In the genomic region with DNA sequence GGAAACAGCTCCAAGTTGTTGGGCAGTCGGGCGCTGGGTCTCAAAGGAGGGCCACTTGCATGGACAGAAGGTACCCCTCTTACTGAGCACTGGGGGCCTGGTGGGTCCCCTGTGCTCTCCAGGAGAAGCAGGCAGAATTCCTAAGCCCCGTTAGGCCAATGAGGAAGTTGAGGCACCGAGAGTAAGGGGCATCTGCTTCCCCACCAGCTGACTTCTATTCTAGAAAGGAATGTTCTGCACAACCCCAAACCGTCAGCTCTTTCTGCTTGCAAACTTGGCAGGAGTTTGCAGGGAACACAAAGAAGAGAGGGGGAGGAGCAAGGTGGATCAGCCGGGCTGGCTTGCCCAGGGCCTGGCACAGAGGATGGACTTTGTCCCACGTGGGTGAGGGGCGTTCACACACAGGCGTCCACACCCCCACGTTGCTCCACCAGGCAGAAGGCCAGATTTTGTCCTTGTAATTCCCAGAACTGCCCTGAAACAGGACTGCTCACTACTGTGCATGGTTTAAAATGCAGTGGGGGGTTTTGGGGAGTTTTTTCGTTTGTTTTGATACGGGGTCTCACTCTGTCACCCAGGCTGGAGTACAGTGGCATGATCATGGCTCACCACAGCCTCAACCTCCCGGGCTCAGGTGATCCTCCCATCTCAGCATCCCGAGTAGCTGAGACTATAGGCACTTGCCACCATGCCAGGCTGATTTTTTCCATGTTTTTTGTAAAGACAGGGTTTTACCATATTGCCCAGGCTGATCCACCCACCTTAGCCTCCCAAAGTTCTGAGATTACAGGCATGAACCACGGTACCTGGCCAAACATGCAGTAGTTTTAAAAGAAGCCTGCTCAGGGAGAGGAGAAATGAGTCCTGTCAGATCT, we compare ENCODE assay signal across 9 cellular contexts.
DNase-seq lines count a peak whose midpoint lies in the region; ATAC-seq, FAIRE-seq and TF ChIP-seq lines count a peak whose summit lies in the region.
"Had no signal": no experiment of that assay in that cellular context is flagged by ENCODE, and none has a peak within 500 bp of the region (broad histone marks: within the 10 kb centered on the region; RNA-seq: fewer than 3 reads in every experiment).

No MANE protein-coding gene starts in this region.

- 85% methylated on average over 15 of the region's 15 CpGs; no CpG with 5 or more reads in 1 of the 2 experiments for WGBS in H1 (ENCODE audit: extremely low coverage in 1 of 2, insufficient coverage in 1 of 2, insufficient read length in 1 of 2, insufficient replicate concordance in 2 of 2, low coverage in 1 of 2, low lambda C conversion rate in 2 of 2, missing lambda C conversion rate in 1 of 2), 2 experiments

- H2BK12ac ChIP-seq in H1 (ENCODE audit: low read depth, low read length) = peak overlapping the region; percentile 71; the same call in 1 of the 2 replicates

- no peak overlapping the region for H3K14ac ChIP-seq in H1 (ENCODE audit: insufficient read length)

- H2BK15ac ChIP-seq in H1 (ENCODE audit: low read length) = peak overlapping the region; percentile 40; the same call in 1 of the 2 replicates

- TF ChIP-seq CTCF in H1 (IDR thresholded peaks at IDR 0.05; ENCODE audit: control extremely low read depth in 1 of 3, insufficient read depth in 1 of 3, low read depth in 1 of 3, low read length in 3 of 3) = no peak
- TF ChIP-seq CTCF in mesothelial cell of epicardium (IDR thresholded peaks at IDR 0.05; ENCODE audit: unreplicated experiment) = no peak
- TF ChIP-seq CTCF in upper lobe of right lung (IDR thresholded peaks at IDR 0.05) = no peak

- H3K9me3 ChIP-seq in H1 (ENCODE audit: insufficient read depth in 2 of 2, low read depth in 1 of 2, low read length in 1 of 2) (no peaks in the 10 kb centered on the region), upper lobe of right lung (no peaks in the 10 kb centered on the region)

- H3K4me1 ChIP-seq in H1 (replicated peaks in 1 of 4; ENCODE audit: control insufficient read depth in 3 of 4, insufficient read depth in 4 of 4, low read length in 3 of 4) = peaks cover 8 to 27% (median 18%) of the 10 kb centered on the region in 4 experiments
- H3K4me1 ChIP-seq in upper lobe of right lung = peaks cover 28% of the 10 kb centered on the region

- H2BK20ac ChIP-seq in H1 (ENCODE audit: low read length) = 0 out of 2 replicates have a peak overlapping the region, but pooled peaks have one; percentile 26

- TF ChIP-seq EP300 in H1 (IDR thresholded peaks at IDR 0.05; ENCODE audit: borderline replicate concordance in 1 of 2, low read depth in 2 of 2, low read length in 2 of 2) = no peak

- H4K8ac ChIP-seq in H1 (ENCODE audit: extremely low read depth, insufficient read depth, low read length) = no peak overlapping the region

- H3K27ac Mint-ChIP-seq in mesothelial cell of epicardium (peak overlapping the region; percentile 92), immature natural killer cell (no peak overlapping the region)
- H3K27ac Mint-ChIP-seq in activated CD8-positive, alpha-beta T cell treated with anti-CD3 and anti-CD28 coated beads, Interleukin-2, amount 10 ng/mL, durations not matched to agents 7 days and 5 days = no peak overlapping the region
- H3K27ac Mint-ChIP-seq: IgD-negative memory B cell had no signal

- 0 out of 2 replicates have a peak overlapping the region, but pooled peaks have one; percentile 54 for H2AFZ ChIP-seq in H1 (ENCODE audit: low read length)

- peak; percentile 67 for DNase-seq in NCI-H2196 (lab: John Stamatoyannopoulos, UW; ENCODE audit: unreplicated experiment)
- DNase-seq in H1 (ENCODE audit: low read depth in 1 of 2, low spot score in 2 of 2) = no peak
- DNase-seq in mesothelial cell of epicardium (ENCODE audit: low spot score in 2 of 2, unreplicated experiment in 2 of 2) = no peak
- DNase-seq in upper lobe of right lung = peak; percentile 89
- DNase-seq in stimulated activated CD4-positive, alpha-beta T cell treated with anti-CD3 and anti-CD28 coated beads, Interleukin-1b, Interleukin-23, amount 100 ng/mL, for 48 hours = no peak
- DNase-seq in activated CD8-positive, alpha-beta T cell treated with anti-CD3 and anti-CD28 coated beads, Interleukin-2, amount 10 ng/mL, durations not matched to agents 7 days and 5 days = no peak
- no peak for DNase-seq in immature natural killer cell
- DNase-seq: activated CD4-positive, alpha-beta T cell treated with anti-CD3 and anti-CD28 coated beads for 1 hour had no signal

- intact Hi-C loops in upper lobe of right lung (cut with DNase I) = no loop called here

- H2BK120ac ChIP-seq in H1 (replicated peaks; ENCODE audit: low read depth, low read length) = no peak overlapping the region

- peak overlapping the region; percentile 29; the same call in 1 of the 2 replicates for H2BK5ac ChIP-seq in H1 (ENCODE audit: low read depth, low read length)

- peak overlapping the region; percentile 16; the same call in 1 of the 2 replicates for H3K18ac ChIP-seq in H1 (ENCODE audit: extremely low read depth, low read length)

- no peak overlapping the region for H4K5ac ChIP-seq in H1 (ENCODE audit: insufficient read length, low read depth, low read length)

- peak overlapping the region; percentile 42 for H3K4me3 Mint-ChIP-seq in mesothelial cell of epicardium
- H3K4me3 Mint-ChIP-seq in activated CD8-positive, alpha-beta T cell treated with anti-CD3 and anti-CD28 coated beads, Interleukin-2, amount 10 ng/mL, durations not matched to agents 7 days and 5 days = no peak overlapping the region
- no peak overlapping the region for H3K4me3 Mint-ChIP-seq in immature natural killer cell

- H3K56ac ChIP-seq in H1 (replicated peaks; ENCODE audit: insufficient read length, low read depth, low read length) = no peak overlapping the region

- no peaks in the 10 kb centered on the region for H3K23me2 ChIP-seq in H1 (ENCODE audit: low read depth, low read length)

- H3K36me3 ChIP-seq in H1 (ENCODE audit: control insufficient read depth in 2 of 4, insufficient read depth in 4 of 4, low read length in 3 of 4) (no peaks in the 10 kb centered on the region), upper lobe of right lung (no peaks in the 10 kb centered on the region)

- H3K27me3 Mint-ChIP-seq in mesothelial cell of epicardium (ENCODE audit: low read depth) (peaks cover 1% of the 10 kb centered on the region), immature natural killer cell (ENCODE audit: low read depth in 3 of 3) (peaks cover 0 to 4% (median 4%) of the 10 kb centered on the region in 3 donors)
- peaks cover 13% of the 10 kb centered on the region for H3K27me3 Mint-ChIP-seq in activated CD8-positive, alpha-beta T cell treated with anti-CD3 and anti-CD28 coated beads, Interleukin-2, amount 10 ng/mL, durations not matched to agents 7 days and 5 days (ENCODE audit: low read depth)

- no peak overlapping the region for H3K4me3 ChIP-seq in H1 (ENCODE audit: extremely low read depth in 1 of 4, insufficient read depth in 2 of 4, low read depth in 3 of 4, low read length in 4 of 4)
- no peak overlapping the region for H3K4me3 ChIP-seq in upper lobe of right lung

- H4K91ac ChIP-seq in H1 (replicated peaks; ENCODE audit: insufficient read length, low read length) = peak overlapping the region; percentile 27

- no peak for FAIRE-seq in H1 (lab: Jason Lieb, UNC)

- H3K4me1 Mint-ChIP-seq in mesothelial cell of epicardium (peaks cover 40% of the 10 kb centered on the region), immature natural killer cell (peaks cover 14 to 21% of the 10 kb centered on the region in 2 donors)
- peaks cover 33% of the 10 kb centered on the region for H3K4me1 Mint-ChIP-seq in activated CD8-positive, alpha-beta T cell treated with anti-CD3 and anti-CD28 coated beads, Interleukin-2, amount 10 ng/mL, durations not matched to agents 7 days and 5 days (ENCODE audit: low read depth)

- H3K9me3 Mint-ChIP-seq in mesothelial cell of epicardium (no peaks in the 10 kb centered on the region), immature natural killer cell (no peaks in the 10 kb centered on the region)
- H3K9me3 Mint-ChIP-seq in activated CD8-positive, alpha-beta T cell treated with anti-CD3 and anti-CD28 coated beads, Interleukin-2, amount 10 ng/mL, durations not matched to agents 7 days and 5 days (ENCODE audit: insufficient read depth) = no peaks in the 10 kb centered on the region

- no peaks in the 10 kb centered on the region for H3K27me3 ChIP-seq in H1 (replicated peaks in 1 of 4; ENCODE audit: control insufficient read depth in 3 of 4, extremely low read depth in 1 of 4, insufficient read depth in 3 of 4, low read length in 3 of 4)
- no peaks in the 10 kb centered on the region for H3K27me3 ChIP-seq in upper lobe of right lung

- peak; percentile 83 for ATAC-seq in upper lobe of right lung
- no peak for ATAC-seq in activated CD8-positive, alpha-beta T cell treated with anti-CD3 and anti-CD28 coated beads, Interleukin-2, amount 10 ng/mL, durations not matched to agents 7 days and 5 days

- no peak for TF ChIP-seq POLR2A in H1 (IDR thresholded peaks at IDR 0.05; ENCODE audit: control extremely low read depth in 1 of 2, low read depth in 2 of 2, low read length in 2 of 2)

- no peak for TF ChIP-seq RAD21 in H1 (IDR thresholded peaks at IDR 0.05 in 1 of 2, conservative IDR thresholded peaks at IDR 0.05 in 1 of 2; ENCODE audit: low read depth in 2 of 2, low read length in 2 of 2)

- CTCF ChIA-PET in H1 (lab: Charles Lee; ENCODE audit: partially characterized antibody) = interaction anchor here (0.7 to 2.4 kb wide), 12 partner anchors 20 to 226 kb away, joined by 3 to 9 read pairs (median 4); no protein-coding TSS in a partner anchor
- CTCF ChIA-PET in activated CD8-positive, alpha-beta T cell treated with anti-CD3 and anti-CD28 coated beads, Interleukin-2, amount 10 ng/mL, durations not matched to agents 7 days and 5 days (lab: Charles Lee) = no interaction called here

- H3K4ac ChIP-seq in H1 (replicated peaks; ENCODE audit: insufficient read length, low read depth, low read length) = no peak overlapping the region

- no peaks in the 10 kb centered on the region for H3K79me1 ChIP-seq in H1 (ENCODE audit: low read depth, low read length)

- no peak overlapping the region for H3K23ac ChIP-seq in H1 (ENCODE audit: insufficient read length)

- H3K36me3 Mint-ChIP-seq in mesothelial cell of epicardium = no peaks in the 10 kb centered on the region
- no peaks in the 10 kb centered on the region for H3K36me3 Mint-ChIP-seq in activated CD8-positive, alpha-beta T cell treated with anti-CD3 and anti-CD28 coated beads, Interleukin-2, amount 10 ng/mL, durations not matched to agents 7 days and 5 days (ENCODE audit: low read depth)
- H3K36me3 Mint-ChIP-seq in immature natural killer cell = no peaks in the 10 kb centered on the region
- H3K36me3 Mint-ChIP-seq: IgD-negative memory B cell had no signal

- no peak overlapping the region for H2AK5ac ChIP-seq in H1 (ENCODE audit: low read depth, low read length)

- no peak overlapping the region for H3K27ac ChIP-seq in H1 (ENCODE audit: low read depth, low read length)
- H3K27ac ChIP-seq in upper lobe of right lung = peak overlapping the region; percentile 58

- POLR2A ChIA-PET in H1 (lab: Charles Lee; ENCODE audit: partially characterized antibody) = interaction anchor here (0.5 to 1.4 kb wide), 4 partner anchors 21 to 193 kb away, joined by 3 to 4 read pairs (median 3); a partner anchor contains a TSS
- POLR2A ChIA-PET in activated CD8-positive, alpha-beta T cell treated with anti-CD3 and anti-CD28 coated beads, Interleukin-2, amount 10 ng/mL, durations not matched to agents 7 days and 5 days (lab: Charles Lee) = no interaction called here

- H3K79me2 ChIP-seq in H1 (ENCODE audit: control insufficient read depth in 1 of 2, insufficient read depth in 2 of 2, low read length in 2 of 2) = no peaks in the 10 kb centered on the region

- no peak overlapping the region for H3K9ac ChIP-seq in H1 (replicated peaks in 1 of 4; ENCODE audit: extremely low read depth in 1 of 4, low read depth in 3 of 4, low read length in 3 of 4)

- no peak overlapping the region for H3K4me2 ChIP-seq in H1 (ENCODE audit: insufficient read depth in 1 of 2, low read depth in 2 of 2, low read length in 2 of 2)

- H4K20me1 ChIP-seq in H1 (replicated peaks in 1 of 2; ENCODE audit: control insufficient read depth in 1 of 2, insufficient read depth in 2 of 2, low read length in 2 of 2) = no peaks in the 10 kb centered on the region

Comparison
In these comparisons a context has a peak if more than half of its experiments do, and no peak if none do; other contexts are left out.
1. DNase-seq: peak in NCI-H2196 (single experiment) and upper lobe of right lung (single experiment); none in H1 (0 of 2), mesothelial cell of epicardium (0 of 2), stimulated activated CD4-positive, alpha-beta T cell treated with anti-CD3 and anti-CD28 coated beads, Interleukin-1b, Interleukin-23, amount 100 ng/mL, for 48 hours (single experiment), activated CD8-positive, alpha-beta T cell treated with anti-CD3 and anti-CD28 coated beads, Interleukin-2, amount 10 ng/mL, durations not matched to agents 7 days and 5 days (single experiment) and immature natural killer cell (0 of 3).